In the genomic region with DNA sequence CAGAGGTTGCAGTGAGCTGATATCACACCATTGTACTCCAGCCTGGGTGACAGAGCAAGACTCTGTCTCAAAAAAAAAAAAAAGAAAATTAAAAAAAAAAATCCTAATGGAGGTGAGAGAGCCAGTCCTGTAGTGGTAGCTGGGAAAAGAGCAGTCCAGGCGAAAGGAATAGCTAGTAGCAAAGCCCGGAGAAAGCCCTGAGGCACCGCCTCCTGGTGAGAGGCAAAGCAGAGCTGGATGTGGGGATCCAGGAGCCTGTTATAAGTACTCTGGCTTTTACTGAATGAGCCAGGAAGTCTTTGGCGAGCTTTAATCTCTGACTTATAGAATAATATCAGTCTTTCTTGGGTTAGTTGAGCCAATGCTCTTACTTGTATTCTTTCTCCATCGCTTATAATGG, we compare ENCODE assay signal across 31 cellular contexts. TPM values are rescaled to one million over a fixed set of nuclear protein-coding genes. Genes with fewer than 3 reads are reported as not detected.
"Had no signal": no experiment of that assay in that cellular context is flagged by ENCODE, and none has a peak within 500 bp of the region (broad histone marks: within the 10 kb centered on the region; RNA-seq: fewer than 3 reads in every experiment).

No MANE protein-coding gene starts in this region.

- ATAC-seq: activated CD4-positive, alpha-beta T cell treated with anti-CD3 and anti-CD28 coated beads for 36 hours; esophagus mucosa; left colon; lower lobe of right lung; sciatic nerve; stimulated activated memory B cell treated with anti-CD40 and anti-IgM and Interleukin-4, amounts not matched to agents 10 μg/mL and 1 μg/mL and 100 μg/mL, for 72 hours had no signal

- H3K4me3 Mint-ChIP-seq: activated B cell treated with CpG ODN at 0.5 μM for 24 hours; activated CD4-positive, alpha-beta memory T cell treated with anti-CD3 and anti-CD28 coated beads for 36 hours; activated CD4-positive, alpha-beta T cell treated with anti-CD3 and anti-CD28 coated beads for 36 hours; activated naive CD4-positive, alpha-beta T cell treated with anti-CD3 and anti-CD28 coated beads for 36 hours; activated naive CD8-positive, alpha-beta T cell treated with anti-CD3 and anti-CD28 coated beads, Interleukin-2, amount 10 ng/mL, durations not matched to agents 7 days and 5 days; central memory CD8-positive, alpha-beta T cell; naive B cell; stimulated activated memory B cell treated with anti-CD40 and anti-IgM and Interleukin-4, amounts not matched to agents 10 μg/mL and 1 μg/mL and 100 μg/mL, for 72 hours had no signal

- H3K36me3 ChIP-seq: breast epithelium, lower lobe of right lung, stomach, suprapubic skin, tibial nerve had no signal

- H3K4me1 ChIP-seq: breast epithelium, lower lobe of right lung, stomach, suprapubic skin, tibial nerve had no signal

- H3K27ac ChIP-seq: breast epithelium, lower lobe of right lung, stomach, suprapubic skin, tibial nerve had no signal

- H3K9me3 Mint-ChIP-seq: activated B cell treated with CpG ODN at 0.5 μM for 24 hours; activated CD4-positive, alpha-beta memory T cell treated with anti-CD3 and anti-CD28 coated beads for 36 hours; activated naive CD4-positive, alpha-beta T cell treated with anti-CD3 and anti-CD28 coated beads for 36 hours; activated naive CD8-positive, alpha-beta T cell treated with anti-CD3 and anti-CD28 coated beads, Interleukin-2, amount 10 ng/mL, durations not matched to agents 7 days and 5 days; central memory CD8-positive, alpha-beta T cell; stimulated activated memory B cell treated with anti-CD40 and anti-IgM and Interleukin-4, amounts not matched to agents 10 μg/mL and 1 μg/mL and 100 μg/mL, for 72 hours had no signal

- H3K4me1 Mint-ChIP-seq: activated CD4-positive, alpha-beta T cell treated with anti-CD3 and anti-CD28 coated beads for 36 hours had no signal

- FAIRE-seq: colon, endothelial cell of umbilical vein, islet of Langerhans, small intestine, urothelium cell line had no signal

- H3K36me3 Mint-ChIP-seq: activated CD4-positive, alpha-beta memory T cell treated with anti-CD3 and anti-CD28 coated beads for 36 hours; activated naive CD8-positive, alpha-beta T cell treated with anti-CD3 and anti-CD28 coated beads, Interleukin-2, amount 10 ng/mL, durations not matched to agents 7 days and 5 days; naive B cell had no signal

- DNase-seq: activated B cell treated with CpG ODN at 0.5 μM for 24 hours; activated CD4-positive, alpha-beta memory T cell treated with anti-CD3 and anti-CD28 coated beads for 36 hours; activated CD4-positive, alpha-beta T cell treated with anti-CD3 and anti-CD28 coated beads for 36 hours; activated effector memory CD4-positive, alpha-beta T cell treated with Interleukin-2 at 50 U/mL for 16 hours; activated naive CD4-positive, alpha-beta T cell treated with anti-CD3 and anti-CD28 coated beads for 36 hours; activated naive CD8-positive, alpha-beta T cell treated with anti-CD3 and anti-CD28 coated beads, Interleukin-2, amount 10 ng/mL, durations not matched to agents 7 days and 5 days; activated T-cell treated with anti-CD3 and anti-CD28 coated beads, Interleukin-2, amount 50 U/mL, for 48 hours; amniotic stem cell; effector memory CD4-positive, alpha-beta T cell; hippocampal formation; left colon; lower lobe of right lung; naive B cell; occipital lobe; small intestine; stimulated activated CD4-positive, alpha-beta T cell treated with anti-CD3 and anti-CD28 coated beads, Interleukin-2, amount 100 ng/mL, for 24 hours; stomach; T-helper 9 cell had no signal

- H3K4me3 ChIP-seq: breast epithelium, lower lobe of right lung, stomach, suprapubic skin, tibial nerve had no signal

- H3K27me3 ChIP-seq: breast epithelium, stomach, suprapubic skin, tibial nerve had no signal

- H3K27ac Mint-ChIP-seq: activated B cell treated with CpG ODN at 0.5 μM for 24 hours; activated CD4-positive, alpha-beta memory T cell treated with anti-CD3 and anti-CD28 coated beads for 36 hours; activated CD4-positive, alpha-beta T cell treated with anti-CD3 and anti-CD28 coated beads for 36 hours; activated naive CD4-positive, alpha-beta T cell treated with anti-CD3 and anti-CD28 coated beads for 36 hours; activated naive CD8-positive, alpha-beta T cell treated with anti-CD3 and anti-CD28 coated beads, Interleukin-2, amount 10 ng/mL, durations not matched to agents 7 days and 5 days; naive B cell; stimulated activated memory B cell treated with anti-CD40 and anti-IgM and Interleukin-4, amounts not matched to agents 10 μg/mL and 1 μg/mL and 100 μg/mL, for 72 hours had no signal

- H3K9me3 ChIP-seq: breast epithelium, lower lobe of right lung, stomach, suprapubic skin, tibial nerve had no signal

- H3K27me3 Mint-ChIP-seq: naive B cell had no signal

RNA-seq across cellular contexts. Expression of a gene that starts 32.9 kb away (rescaled TPM):
- total RNA-seq: activated B cell treated with CpG ODN at 0.5 μM for 24 hours; activated CD4-positive, alpha-beta memory T cell treated with anti-CD3 and anti-CD28 coated beads for 36 hours; activated naive CD4-positive, alpha-beta T cell treated with anti-CD3 and anti-CD28 coated beads for 36 hours; activated naive CD8-positive, alpha-beta T cell treated with anti-CD3 and anti-CD28 coated beads, Interleukin-2, amount 10 ng/mL, durations not matched to agents 7 days and 5 days; dermis microvascular lymphatic vessel endothelial cell; endothelial cell of umbilical vein; esophagus mucosa; left colon; mesenteric fat pad; suprapubic skin had no signal
- polyA plus RNA-seq: endothelial cell of umbilical vein had no signal
